ENCODE assay signal across 10 cellular contexts in genomic region chr9:133609311-133610098, GRCh38. TPM values are rescaled to one million over a fixed set of nuclear protein-coding genes. Genes with fewer than 3 reads are reported as not detected.
DNase-seq lines count a peak whose midpoint lies in the region; ATAC-seq lines count a peak whose summit lies in the region.
"Had no signal": no experiment of that assay in that cellular context is flagged by ENCODE, and none has a peak within 500 bp of the region (broad histone marks: within the 10 kb centered on the region; RNA-seq: fewer than 3 reads in every experiment).

FAM163B (minus strand) TSS chr9:133609389; CDS start chr9:133580223, 29,166 bp downstream.

- peak; percentile 28 to 76 for ATAC-seq in activated naive CD4-positive, alpha-beta T cell treated with anti-CD3 and anti-CD28 coated beads, Interleukin-2, amount 50 U/mL, for 72 hours

- no peaks in the 10 kb centered on the region for H3K4me1 ChIP-seq in iPS DF 6.9 (ENCODE audit: control insufficient read depth, insufficient read depth, low read length)

- peaks cover 5% of the 10 kb centered on the region; the same call in 1 of the 2 replicates for H3K27me3 ChIP-seq in iPS DF 6.9 (ENCODE audit: control insufficient read depth, insufficient read depth, low read length)

- no peak within 1 kb of the TSS for H3K27ac Mint-ChIP-seq in activated naive CD4-positive, alpha-beta T cell treated with anti-CD3 and anti-CD28 coated beads, Interleukin-2, amount 50 U/mL, for 72 hours

- no CpG with 5 or more reads among the region's 61 CpGs for WGBS in iPS DF 6.9 (ENCODE audit: insufficient coverage, insufficient read length)

- no peaks in the 10 kb centered on the region for H3K9me3 ChIP-seq in iPS DF 6.9 (ENCODE audit: control insufficient read depth, insufficient read depth, low read length)

- no peaks in the 10 kb centered on the region for H3K9me3 Mint-ChIP-seq in activated naive CD4-positive, alpha-beta T cell treated with anti-CD3 and anti-CD28 coated beads, Interleukin-2, amount 50 U/mL, for 72 hours

- H3K36me3 Mint-ChIP-seq in activated naive CD4-positive, alpha-beta T cell treated with anti-CD3 and anti-CD28 coated beads, Interleukin-2, amount 50 U/mL, for 72 hours = peaks cover 0 to 4% of the 10 kb centered on the region in 2 donors

- DNase-seq in activated gamma-delta T cell treated with Interleukin-2 at 50 U/mL for 16 hours (peak; percentile 23), activated gamma-delta T cell (lab: John Stamatoyannopoulos, UW) (no peak), iPS DF 6.9 (ENCODE audit: low read depth, low spot score) (no peak), SKM-1 (lab: John Stamatoyannopoulos, UW; ENCODE audit: unreplicated experiment) (no peak), pons (ENCODE audit: low spot score) (no peak), HPDE6-E6E7 (ENCODE audit: extremely low spot score) (no peak)
- DNase-seq in activated naive CD4-positive, alpha-beta T cell treated with anti-CD3 and anti-CD28 coated beads, Interleukin-2, amount 50 U/mL, for 72 hours (ENCODE audit: low spot score in 2 of 2) = peak in 1 of 2 donors; percentile 64
- DNase-seq in stimulated activated CD4-positive, alpha-beta T cell treated with anti-CD3 and anti-CD28 coated beads, Interleukin-1b, Interleukin-23, amount 100 ng/mL, for 48 hours = peak; percentile 16

- H3K4me3 ChIP-seq in iPS DF 6.9 (ENCODE audit: low read length) = peak within 1 kb of the TSS; percentile 34; the same call in 1 of the 2 replicates

- no peak within 1 kb of the TSS for H3K27ac ChIP-seq in iPS DF 6.9 (ENCODE audit: low read length)

- H3K36me3 ChIP-seq in iPS DF 6.9 (ENCODE audit: control insufficient read depth, insufficient read depth, low read length) = no peaks in the 10 kb centered on the region

RNA-seq across cellular contexts. Expression of gene FAM163B, which starts in this region (rescaled TPM):
- total RNA-seq in activated naive CD4-positive, alpha-beta T cell treated with anti-CD3 and anti-CD28 coated beads, Interleukin-2, amount 50 U/mL, for 72 hours = not detected
- total RNA-seq: pulmonary artery endothelial cell; T-helper 1 cell treated with Interleukin-12 subunit alpha and Interleukin-12 subunit beta and Interleukin-4 antibody, amounts not matched to agents 30 ng/mL and 1 ng/mL, for 36 hours had no signal

Comparison
In these comparisons a context has a peak if more than half of its experiments do, and no peak if none do; other contexts are left out.
1. DNase-seq: peak in activated gamma-delta T cell treated with Interleukin-2 at 50 U/mL for 16 hours (single experiment) and stimulated activated CD4-positive, alpha-beta T cell treated with anti-CD3 and anti-CD28 coated beads, Interleukin-1b, Interleukin-23, amount 100 ng/mL, for 48 hours (single experiment); none in activated gamma-delta T cell (single experiment), iPS DF 6.9 (single experiment), SKM-1 (single experiment), pons (single experiment) and HPDE6-E6E7 (single experiment).
2. Peak in ATAC-seq in activated naive CD4-positive, alpha-beta T cell treated with anti-CD3 and anti-CD28 coated beads, Interleukin-2, amount 50 U/mL, for 72 hours; RNA of the gene not detected or under 1 TPM.